Comparison of ENCODE assay signal across 18 cellular contexts in the genomic region with DNA sequence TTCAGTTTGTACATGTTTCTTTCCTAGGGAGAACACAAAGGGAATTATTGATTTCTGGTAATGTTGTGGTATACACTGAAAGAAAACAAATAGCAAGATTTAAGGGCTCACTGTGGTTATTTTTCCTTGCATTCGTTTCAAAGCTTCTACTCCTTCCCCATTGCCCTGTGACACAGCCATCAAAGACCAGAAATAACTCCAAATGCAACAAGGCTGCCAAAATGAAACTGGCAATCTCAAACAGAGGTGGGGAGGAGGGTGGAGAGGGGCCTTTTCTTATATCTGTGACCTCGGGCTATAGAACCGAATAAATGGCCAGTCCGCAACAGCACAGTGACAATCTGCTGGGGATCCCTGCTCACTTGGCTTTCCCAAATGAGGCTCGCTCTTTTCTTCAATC. TPM values are rescaled to one million over a fixed set of nuclear protein-coding genes. Genes with fewer than 3 reads are reported as not detected.
A peak's percentile ranks its signal among the peaks of the same experiment; 100 is the strongest.
DNase-seq lines count a peak whose midpoint lies in the region; ATAC-seq and TF ChIP-seq lines count a peak whose summit lies in the region.
"Had no signal": no experiment of that assay in that cellular context is flagged by ENCODE, and none has a peak within 500 bp of the region (broad histone marks: within the 10 kb centered on the region; RNA-seq: fewer than 3 reads in every experiment).

No MANE protein-coding gene starts in this region.

- no peak for DNase-seq in CD4-positive, alpha-beta T cell
- DNase-seq in Calu3 (no peak), medulla oblongata (ENCODE audit: extremely low spot score) (peak; percentile 50), putamen (ENCODE audit: low spot score) (no peak), tibial artery (no peak), cortex of kidney (lab: John Stamatoyannopoulos, UW) (no peak)
- DNase-seq in activated naive CD8-positive, alpha-beta T cell treated with anti-CD3 and anti-CD28 coated beads, Interleukin-2, amount 10 ng/mL, durations not matched to agents 7 days and 5 days: no peak
- DNase-seq: activated CD4-positive, CD25-positive, alpha-beta regulatory T cell; HCEC 1CT; Kasumi-1; lower lobe of right lung; naive B cell; NCI-H1417; NCI-H345; NK-92 treated with Interleukin-12 subunit alpha and Interleukin-12 subunit beta, amount 100 ng/mL, for 24 hours; T-helper 2 cell; testis had no signal

- no peak for ATAC-seq in CD4-positive, alpha-beta T cell (ENCODE audit: poor library complexity)
- ATAC-seq in activated naive CD8-positive, alpha-beta T cell treated with anti-CD3 and anti-CD28 coated beads, Interleukin-2, amount 10 ng/mL, durations not matched to agents 7 days and 5 days (ENCODE audit: low read depth): no peak
- ATAC-seq: gastroesophageal sphincter, lower lobe of right lung had no signal

- no peaks in the 10 kb centered on the region for H3K27me3 Mint-ChIP-seq in CD4-positive, alpha-beta T cell
- no peaks in the 10 kb centered on the region for H3K27me3 Mint-ChIP-seq in Calu3 (ENCODE audit: unreplicated experiment)
- no peaks in the 10 kb centered on the region for H3K27me3 Mint-ChIP-seq in activated naive CD8-positive, alpha-beta T cell treated with anti-CD3 and anti-CD28 coated beads, Interleukin-2, amount 10 ng/mL, durations not matched to agents 7 days and 5 days
- H3K27me3 Mint-ChIP-seq: naive B cell had no signal

- no peak overlapping the region for H3K4me3 ChIP-seq in tibial artery
- H3K4me3 ChIP-seq: gastroesophageal sphincter, lower lobe of right lung, testis had no signal

- H3K36me3 ChIP-seq in tibial artery: peaks cover 0 to 25% (median 16%) of the 10 kb centered on the region in 3 donors

- no peak overlapping the region for H3K27ac ChIP-seq in CD4-positive, alpha-beta T cell (ENCODE audit: low read depth, low read length)
- H3K27ac ChIP-seq in tibial artery: no peak overlapping the region
- H3K27ac ChIP-seq: lower lobe of right lung had no signal

- peak overlapping the region; percentile 87 for H3K4me3 Mint-ChIP-seq in CD4-positive, alpha-beta T cell
- H3K4me3 Mint-ChIP-seq in Calu3 (ENCODE audit: low read depth, unreplicated experiment): no peak overlapping the region
- H3K4me3 Mint-ChIP-seq in activated naive CD8-positive, alpha-beta T cell treated with anti-CD3 and anti-CD28 coated beads, Interleukin-2, amount 10 ng/mL, durations not matched to agents 7 days and 5 days: no peak overlapping the region

- no peak for TF ChIP-seq CTCF in CD4-positive, alpha-beta T cell (IDR thresholded peaks at IDR 0.05)
- TF ChIP-seq CTCF in Calu3 (IDR thresholded peaks at IDR 0.05; ENCODE audit: unreplicated experiment) (no peak), tibial artery (IDR thresholded peaks at IDR 0.05) (no peak)

- no TSS peak for BruUV-seq in Calu3 (replicated peaks; lab: Mats Ljungman, UMichigan)

- H3K9me3 ChIP-seq in CD4-positive, alpha-beta T cell (ENCODE audit: control insufficient read depth, low read length): no peaks in the 10 kb centered on the region
- no peaks in the 10 kb centered on the region for H3K9me3 ChIP-seq in tibial artery
- H3K9me3 ChIP-seq: gastroesophageal sphincter, lower lobe of right lung, testis had no signal

- peaks cover 14% of the 10 kb centered on the region for H3K36me3 Mint-ChIP-seq in CD4-positive, alpha-beta T cell (ENCODE audit: low read depth)
- peaks cover 28% of the 10 kb centered on the region for H3K36me3 Mint-ChIP-seq in Calu3 (ENCODE audit: insufficient read depth, unreplicated experiment)
- peaks cover 40% of the 10 kb centered on the region for H3K36me3 Mint-ChIP-seq in activated naive CD8-positive, alpha-beta T cell treated with anti-CD3 and anti-CD28 coated beads, Interleukin-2, amount 10 ng/mL, durations not matched to agents 7 days and 5 days

- POLR2A ChIA-PET in CD4-positive, alpha-beta T cell (lab: Charles Lee): interaction anchor here (4.0 kb wide), 1 partner anchor 19 kb away, joined by 117 read pairs; the partner anchor contains the start of gene SPOCK2
- POLR2A ChIA-PET in activated naive CD8-positive, alpha-beta T cell treated with anti-CD3 and anti-CD28 coated beads, Interleukin-2, amount 10 ng/mL, durations not matched to agents 7 days and 5 days (lab: Charles Lee): interaction anchor here (4.0 kb wide), 1 partner anchor 18 kb away, joined by 67 read pairs; the partner anchor contains the start of gene SPOCK2

- H3K9me3 Mint-ChIP-seq in CD4-positive, alpha-beta T cell: no peaks in the 10 kb centered on the region
- no peaks in the 10 kb centered on the region for H3K9me3 Mint-ChIP-seq in Calu3 (ENCODE audit: low read depth, unreplicated experiment)
- no peaks in the 10 kb centered on the region for H3K9me3 Mint-ChIP-seq in activated naive CD8-positive, alpha-beta T cell treated with anti-CD3 and anti-CD28 coated beads, Interleukin-2, amount 10 ng/mL, durations not matched to agents 7 days and 5 days
- H3K9me3 Mint-ChIP-seq: naive B cell had no signal

- H3K4me1 Mint-ChIP-seq in CD4-positive, alpha-beta T cell (ENCODE audit: low read depth): peaks cover 98% of the 10 kb centered on the region
- peaks cover 84% of the 10 kb centered on the region for H3K4me1 Mint-ChIP-seq in Calu3 (ENCODE audit: low read depth, unreplicated experiment)
- H3K4me1 Mint-ChIP-seq in activated naive CD8-positive, alpha-beta T cell treated with anti-CD3 and anti-CD28 coated beads, Interleukin-2, amount 10 ng/mL, durations not matched to agents 7 days and 5 days: peaks cover 71% of the 10 kb centered on the region

- intact Hi-C loops in CD4-positive, alpha-beta T cell (cut with DNase I, micrococcal nuclease): loop anchor here (2.0 to 10.0 kb wide), 2 partner anchors 15 to 589 kb away; partner anchors contain the start of gene MCU (in 1 of the 2)
- intact Hi-C loops in Calu3 (cut with micrococcal nuclease; ENCODE audit: unreplicated experiment) (no loop called here), tibial artery (cut with DNase I; ENCODE audit: low total_unique reads) (no loop called here)

- CTCF ChIA-PET in CD4-positive, alpha-beta T cell (lab: Charles Lee): interaction anchor here (1.5 kb wide), 1 partner anchor 17 kb away, joined by 3 read pairs; no protein-coding TSS in a partner anchor
- CTCF ChIA-PET in Calu3 (lab: Charles Lee): no interaction called here

- peak overlapping the region; percentile 94 for H3K27ac Mint-ChIP-seq in CD4-positive, alpha-beta T cell
- peak overlapping the region; percentile 74 for H3K27ac Mint-ChIP-seq in Calu3 (ENCODE audit: unreplicated experiment)
- peak overlapping the region; percentile 79 for H3K27ac Mint-ChIP-seq in activated naive CD8-positive, alpha-beta T cell treated with anti-CD3 and anti-CD28 coated beads, Interleukin-2, amount 10 ng/mL, durations not matched to agents 7 days and 5 days

- peaks cover 0 to 6% (median 0%) of the 10 kb centered on the region in 4 donors for H3K4me1 ChIP-seq in tibial artery

- no peaks in the 10 kb centered on the region for H3K27me3 ChIP-seq in CD4-positive, alpha-beta T cell (ENCODE audit: control insufficient read depth, insufficient read depth, low read length)
- H3K27me3 ChIP-seq in tibial artery: no peaks in the 10 kb centered on the region
- H3K27me3 ChIP-seq: gastroesophageal sphincter, testis had no signal

RNA-seq across cellular contexts. Expression of gene SPOCK2, which starts 17.3 kb away (rescaled TPM):
- total RNA-seq in CD4-positive, alpha-beta T cell: 100 to 1,000 TPM; 976 to 998 TPM
- 162 and 205 TPM in 2 replicates for total RNA-seq in Calu3 (2022)
- total RNA-seq in activated naive CD8-positive, alpha-beta T cell treated with anti-CD3 and anti-CD28 coated beads, Interleukin-2, amount 10 ng/mL, durations not matched to agents 7 days and 5 days: 100 to 1,000 TPM; 370 to 371 TPM

Comparison
In these comparisons a context has a peak if more than half of its experiments do, and no peak if none do; other contexts are left out.
1. intact Hi-C loops: an anchor here in CD4-positive, alpha-beta T cell (2.0 to 10.0 kb wide); none called in Calu3 and tibial artery.